In the genomic region with DNA sequence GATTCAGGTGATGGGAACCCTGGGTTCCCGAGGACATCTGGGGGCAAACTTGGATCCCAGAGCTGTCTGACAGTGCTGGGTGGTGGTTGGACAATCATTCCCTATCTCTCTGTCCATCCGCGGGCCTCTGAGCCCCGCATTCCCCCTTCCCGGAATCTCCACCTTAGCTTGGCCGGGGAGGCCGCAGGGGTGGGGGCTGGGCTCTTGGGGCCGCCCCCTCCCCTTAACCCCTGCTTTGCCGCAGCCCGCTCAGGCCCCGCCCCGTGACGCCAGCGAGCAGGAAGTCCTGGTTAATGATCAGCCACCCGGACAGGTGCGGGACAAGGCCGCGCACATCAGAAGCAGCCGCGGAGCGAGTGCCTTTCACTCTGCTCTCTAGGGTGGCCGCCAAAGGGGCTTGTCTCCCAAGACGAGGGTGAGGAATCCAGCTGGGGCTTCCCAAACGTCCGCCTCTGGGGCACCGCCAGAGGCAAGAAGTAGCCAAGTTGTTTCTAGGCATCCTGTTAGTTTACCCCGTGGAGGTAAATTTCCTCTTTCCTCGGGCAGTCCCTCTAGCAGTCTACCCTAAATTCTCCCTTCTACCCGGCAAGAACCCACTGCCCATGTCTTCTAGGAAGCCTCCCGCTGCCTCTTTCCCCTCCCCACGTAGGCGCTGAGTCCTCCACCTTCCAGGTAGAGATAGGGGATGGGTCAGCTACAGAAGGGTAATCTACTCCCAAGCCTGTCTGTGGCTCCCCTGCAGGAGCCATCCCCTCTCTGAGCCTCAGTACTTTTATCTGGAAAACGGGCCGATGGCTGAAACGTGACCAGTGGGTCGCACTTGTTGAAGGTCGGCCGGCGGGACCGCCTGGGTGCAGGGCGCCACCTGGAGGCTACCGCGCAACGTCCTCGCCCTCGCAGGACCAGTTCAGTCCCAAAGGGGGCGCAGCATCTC, we compare ENCODE assay signal across 1 cellular context.
TF ChIP-seq lines count a peak whose summit lies in the region.

No MANE protein-coding gene starts in this region.

TF ChIP-seq in K562, 482 proteins besides CTCF, POLR2A, EP300 and RAD21 (continued from another document and continues in another):
- TF ChIP-seq, protein P1, sequence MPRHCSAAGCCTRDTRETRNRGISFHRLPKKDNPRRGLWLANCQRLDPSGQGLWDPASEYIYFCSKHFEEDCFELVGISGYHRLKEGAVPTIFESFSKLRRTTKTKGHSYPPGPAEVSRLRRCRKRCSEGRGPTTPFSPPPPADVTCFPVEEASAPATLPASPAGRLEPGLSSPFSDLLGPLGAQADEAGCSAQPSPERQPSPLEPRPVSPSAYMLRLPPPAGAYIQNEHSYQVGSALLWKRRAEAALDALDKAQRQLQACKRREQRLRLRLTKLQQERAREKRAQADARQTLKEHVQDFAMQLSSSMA (CRISPR knock-in tag; IDR thresholded peaks at IDR 0.05) = no peak
- TF ChIP-seq, protein P2, sequence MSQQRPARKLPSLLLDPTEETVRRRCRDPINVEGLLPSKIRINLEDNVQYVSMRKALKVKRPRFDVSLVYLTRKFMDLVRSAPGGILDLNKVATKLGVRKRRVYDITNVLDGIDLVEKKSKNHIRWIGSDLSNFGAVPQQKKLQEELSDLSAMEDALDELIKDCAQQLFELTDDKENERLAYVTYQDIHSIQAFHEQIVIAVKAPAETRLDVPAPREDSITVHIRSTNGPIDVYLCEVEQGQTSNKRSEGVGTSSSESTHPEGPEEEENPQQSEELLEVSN (IDR thresholded peaks at IDR 0.05; ENCODE audit: borderline replicate concordance in 1 of 2, extremely low read depth in 1 of 2, insufficient read depth in 1 of 2, insufficient read length in 1 of 2, low read depth in 1 of 2, low read length in 1 of 2, poor library complexity in 1 of 2, severe bottlenecking in 1 of 2) = peak in 1 of 2 experiments; percentile 50
- TF ChIP-seq FOS (IDR thresholded peaks at IDR 0.05; ENCODE audit: extremely low read depth, insufficient read length) (no peak), NR2F6 (CRISPR knock-in tag; IDR thresholded peaks at IDR 0.05) (no peak), ARID2 (IDR thresholded peaks at IDR 0.05) (peak; percentile 91), SUPT5H (IDR thresholded peaks at IDR 0.05) (peak; percentile 55; the same call in 1 of the 2 replicates), POLR2G (IDR thresholded peaks at IDR 0.05; ENCODE audit: low read depth, low read length) (peak; percentile 79), NCOR1 (IDR thresholded peaks at IDR 0.05) (peak; percentile 57), MCM7 (IDR thresholded peaks at IDR 0.05) (no peak), TAF1 (IDR thresholded peaks at IDR 0.05; ENCODE audit: control insufficient read depth, extremely low read depth, insufficient read depth, low read length, severe bottlenecking) (peak; percentile 44), SP1 (CRISPR knock-in tag; IDR thresholded peaks at IDR 0.05) (peak; percentile 67; the same call in 1 of the 2 replicates), PML (IDR thresholded peaks at IDR 0.05; ENCODE audit: low read length) (peak; percentile 47; the same call in 1 of the 2 replicates), ZNF239 (CRISPR knock-in tag; IDR thresholded peaks at IDR 0.05) (no peak), ZNF586 (CRISPR knock-in tag; conservative IDR thresholded peaks at IDR 0.05) (no peak), TAL1 (IDR thresholded peaks at IDR 0.05) (0 out of 2 replicates have a peak, but pooled peaks have one; percentile 13), RCOR1 (IDR thresholded peaks at IDR 0.05; ENCODE audit: borderline replicate concordance in 1 of 2, low read depth in 2 of 2, low read length in 2 of 2) (peak; percentile 49 to 94; a peak in 3 of 4 replicates), ZNF316 (IDR thresholded peaks at IDR 0.05) (no peak), SLC30A9 (CRISPR knock-in tag; IDR thresholded peaks at IDR 0.05) (no peak), ZNF3 (CRISPR knock-in tag; IDR thresholded peaks at IDR 0.05) (no peak), MCM2 (IDR thresholded peaks at IDR 0.05; ENCODE audit: low read depth) (no peak), CBX2 (IDR thresholded peaks at IDR 0.05; ENCODE audit: insufficient read depth, low read length, poor library complexity, severe bottlenecking) (no peak), ZC3H8 (IDR thresholded peaks at IDR 0.05) (no peak), BCOR (IDR thresholded peaks at IDR 0.05) (peak; percentile 99), ARID1B (IDR thresholded peaks at IDR 0.05) (peak; percentile 43; the same call in 1 of the 2 replicates), CEBPG (CRISPR knock-in tag; IDR thresholded peaks at IDR 0.05) (0 out of 2 replicates have a peak, but pooled peaks have one; percentile 6), CEBPG (tag; conservative IDR thresholded peaks at IDR 0.05 in 1 of 2, IDR thresholded peaks at IDR 0.05 in 1 of 2) (no peak), FUS (optimal IDR thresholded peaks at IDR 0.05; ENCODE audit: low read depth, low read length) (no peak), ZNF830 (CRISPR knock-in tag; IDR thresholded peaks at IDR 0.05) (no peak), JUNB (CRISPR knock-in tag; conservative IDR thresholded peaks at IDR 0.05) (no peak), RBM22 (IDR thresholded peaks at IDR 0.05; ENCODE audit: low read depth, low read length, poor library complexity, severe bottlenecking) (no peak)
- TF ChIP-seq, protein P3, sequence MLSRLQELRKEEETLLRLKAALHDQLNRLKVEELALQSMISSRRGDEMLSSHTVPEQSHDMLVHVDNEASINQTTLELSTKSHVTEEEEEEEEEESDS (CRISPR knock-in tag; IDR thresholded peaks at IDR 0.05) = no peak
- TF ChIP-seq, protein P4, sequence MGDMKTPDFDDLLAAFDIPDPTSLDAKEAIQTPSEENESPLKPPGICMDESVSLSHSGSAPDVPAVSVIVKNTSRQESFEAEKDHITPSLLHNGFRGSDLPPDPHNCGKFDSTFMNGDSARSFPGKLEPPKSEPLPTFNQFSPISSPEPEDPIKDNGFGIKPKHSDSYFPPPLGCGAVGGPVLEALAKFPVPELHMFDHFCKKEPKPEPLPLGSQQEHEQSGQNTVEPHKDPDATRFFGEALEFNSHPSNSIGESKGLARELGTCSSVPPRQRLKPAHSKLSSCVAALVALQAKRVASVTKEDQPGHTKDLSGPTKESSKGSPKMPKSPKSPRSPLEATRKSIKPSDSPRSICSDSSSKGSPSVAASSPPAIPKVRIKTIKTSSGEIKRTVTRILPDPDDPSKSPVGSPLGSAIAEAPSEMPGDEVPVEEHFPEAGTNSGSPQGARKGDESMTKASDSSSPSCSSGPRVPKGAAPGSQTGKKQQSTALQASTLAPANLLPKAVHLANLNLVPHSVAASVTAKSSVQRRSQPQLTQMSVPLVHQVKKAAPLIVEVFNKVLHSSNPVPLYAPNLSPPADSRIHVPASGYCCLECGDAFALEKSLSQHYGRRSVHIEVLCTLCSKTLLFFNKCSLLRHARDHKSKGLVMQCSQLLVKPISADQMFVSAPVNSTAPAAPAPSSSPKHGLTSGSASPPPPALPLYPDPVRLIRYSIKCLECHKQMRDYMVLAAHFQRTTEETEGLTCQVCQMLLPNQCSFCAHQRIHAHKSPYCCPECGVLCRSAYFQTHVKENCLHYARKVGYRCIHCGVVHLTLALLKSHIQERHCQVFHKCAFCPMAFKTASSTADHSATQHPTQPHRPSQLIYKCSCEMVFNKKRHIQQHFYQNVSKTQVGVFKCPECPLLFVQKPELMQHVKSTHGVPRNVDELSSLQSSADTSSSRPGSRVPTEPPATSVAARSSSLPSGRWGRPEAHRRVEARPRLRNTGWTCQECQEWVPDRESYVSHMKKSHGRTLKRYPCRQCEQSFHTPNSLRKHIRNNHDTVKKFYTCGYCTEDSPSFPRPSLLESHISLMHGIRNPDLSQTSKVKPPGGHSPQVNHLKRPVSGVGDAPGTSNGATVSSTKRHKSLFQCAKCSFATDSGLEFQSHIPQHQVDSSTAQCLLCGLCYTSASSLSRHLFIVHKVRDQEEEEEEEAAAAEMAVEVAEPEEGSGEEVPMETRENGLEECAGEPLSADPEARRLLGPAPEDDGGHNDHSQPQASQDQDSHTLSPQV (IDR thresholded peaks at IDR 0.05) = peak; percentile 77; the same call in 1 of the 2 replicates
- TF ChIP-seq, protein P5, sequence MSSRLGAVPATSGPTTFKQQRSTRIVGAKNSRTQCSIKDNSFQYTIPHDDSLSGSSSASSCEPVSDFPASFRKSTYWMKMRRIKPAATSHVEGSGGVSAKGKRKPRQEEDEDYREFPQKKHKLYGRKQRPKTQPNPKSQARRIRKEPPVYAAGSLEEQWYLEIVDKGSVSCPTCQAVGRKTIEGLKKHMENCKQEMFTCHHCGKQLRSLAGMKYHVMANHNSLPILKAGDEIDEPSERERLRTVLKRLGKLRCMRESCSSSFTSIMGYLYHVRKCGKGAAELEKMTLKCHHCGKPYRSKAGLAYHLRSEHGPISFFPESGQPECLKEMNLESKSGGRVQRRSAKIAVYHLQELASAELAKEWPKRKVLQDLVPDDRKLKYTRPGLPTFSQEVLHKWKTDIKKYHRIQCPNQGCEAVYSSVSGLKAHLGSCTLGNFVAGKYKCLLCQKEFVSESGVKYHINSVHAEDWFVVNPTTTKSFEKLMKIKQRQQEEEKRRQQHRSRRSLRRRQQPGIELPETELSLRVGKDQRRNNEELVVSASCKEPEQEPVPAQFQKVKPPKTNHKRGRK (tag; IDR thresholded peaks at IDR 0.05) = no peak
- TF ChIP-seq, protein P6, sequence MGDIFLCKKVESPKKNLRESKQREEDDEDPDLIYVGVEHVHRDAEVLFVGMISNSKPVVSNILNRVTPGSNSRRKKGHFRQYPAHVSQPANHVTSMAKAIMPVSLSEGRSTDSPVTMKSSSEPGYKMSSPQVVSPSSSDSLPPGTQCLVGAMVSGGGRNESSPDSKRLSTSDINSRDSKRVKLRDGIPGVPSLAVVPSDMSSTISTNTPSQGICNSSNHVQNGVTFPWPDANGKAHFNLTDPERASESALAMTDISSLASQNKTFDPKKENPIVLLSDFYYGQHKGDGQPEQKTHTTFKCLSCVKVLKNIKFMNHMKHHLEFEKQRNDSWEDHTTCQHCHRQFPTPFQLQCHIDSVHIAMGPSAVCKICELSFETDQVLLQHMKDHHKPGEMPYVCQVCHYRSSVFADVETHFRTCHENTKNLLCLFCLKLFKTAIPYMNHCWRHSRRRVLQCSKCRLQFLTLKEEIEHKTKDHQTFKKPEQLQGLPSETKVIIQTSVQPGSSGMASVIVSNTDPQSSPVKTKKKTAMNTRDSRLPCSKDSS (IDR thresholded peaks at IDR 0.05; ENCODE audit: low read depth, partially characterized antibody) = no peak
- TF ChIP-seq, protein P7, sequence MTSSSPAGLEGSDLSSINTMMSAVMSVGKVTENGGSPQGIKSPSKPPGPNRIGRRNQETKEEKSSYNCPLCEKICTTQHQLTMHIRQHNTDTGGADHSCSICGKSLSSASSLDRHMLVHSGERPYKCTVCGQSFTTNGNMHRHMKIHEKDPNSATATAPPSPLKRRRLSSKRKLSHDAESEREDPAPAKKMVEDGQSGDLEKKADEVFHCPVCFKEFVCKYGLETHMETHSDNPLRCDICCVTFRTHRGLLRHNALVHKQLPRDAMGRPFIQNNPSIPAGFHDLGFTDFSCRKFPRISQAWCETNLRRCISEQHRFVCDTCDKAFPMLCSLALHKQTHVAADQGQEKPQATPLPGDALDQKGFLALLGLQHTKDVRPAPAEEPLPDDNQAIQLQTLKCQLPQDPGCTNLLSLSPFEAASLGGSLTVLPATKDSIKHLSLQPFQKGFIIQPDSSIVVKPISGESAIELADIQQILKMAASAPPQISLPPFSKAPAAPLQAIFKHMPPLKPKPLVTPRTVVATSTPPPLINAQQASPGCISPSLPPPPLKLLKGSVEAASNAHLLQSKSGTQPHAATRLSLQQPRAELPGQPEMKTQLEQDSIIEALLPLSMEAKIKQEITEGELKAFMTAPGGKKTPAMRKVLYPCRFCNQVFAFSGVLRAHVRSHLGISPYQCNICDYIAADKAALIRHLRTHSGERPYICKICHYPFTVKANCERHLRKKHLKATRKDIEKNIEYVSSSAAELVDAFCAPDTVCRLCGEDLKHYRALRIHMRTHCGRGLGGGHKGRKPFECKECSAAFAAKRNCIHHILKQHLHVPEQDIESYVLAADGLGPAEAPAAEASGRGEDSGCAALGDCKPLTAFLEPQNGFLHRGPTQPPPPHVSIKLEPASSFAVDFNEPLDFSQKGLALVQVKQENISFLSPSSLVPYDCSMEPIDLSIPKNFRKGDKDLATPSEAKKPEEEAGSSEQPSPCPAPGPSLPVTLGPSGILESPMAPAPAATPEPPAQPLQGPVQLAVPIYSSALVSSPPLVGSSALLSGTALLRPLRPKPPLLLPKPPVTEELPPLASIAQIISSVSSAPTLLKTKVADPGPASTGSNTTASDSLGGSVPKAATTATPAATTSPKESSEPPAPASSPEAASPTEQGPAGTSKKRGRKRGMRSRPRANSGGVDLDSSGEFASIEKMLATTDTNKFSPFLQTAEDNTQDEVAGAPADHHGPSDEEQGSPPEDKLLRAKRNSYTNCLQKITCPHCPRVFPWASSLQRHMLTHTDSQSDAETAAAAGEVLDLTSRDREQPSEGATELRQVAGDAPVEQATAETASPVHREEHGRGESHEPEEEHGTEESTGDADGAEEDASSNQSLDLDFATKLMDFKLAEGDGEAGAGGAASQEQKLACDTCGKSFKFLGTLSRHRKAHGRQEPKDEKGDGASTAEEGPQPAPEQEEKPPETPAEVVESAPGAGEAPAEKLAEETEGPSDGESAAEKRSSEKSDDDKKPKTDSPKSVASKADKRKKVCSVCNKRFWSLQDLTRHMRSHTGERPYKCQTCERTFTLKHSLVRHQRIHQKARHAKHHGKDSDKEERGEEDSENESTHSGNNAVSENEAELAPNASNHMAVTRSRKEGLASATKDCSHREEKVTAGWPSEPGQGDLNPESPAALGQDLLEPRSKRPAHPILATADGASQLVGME (CRISPR knock-in tag; IDR thresholded peaks at IDR 0.05) = no peak
- TF ChIP-seq, protein P8, sequence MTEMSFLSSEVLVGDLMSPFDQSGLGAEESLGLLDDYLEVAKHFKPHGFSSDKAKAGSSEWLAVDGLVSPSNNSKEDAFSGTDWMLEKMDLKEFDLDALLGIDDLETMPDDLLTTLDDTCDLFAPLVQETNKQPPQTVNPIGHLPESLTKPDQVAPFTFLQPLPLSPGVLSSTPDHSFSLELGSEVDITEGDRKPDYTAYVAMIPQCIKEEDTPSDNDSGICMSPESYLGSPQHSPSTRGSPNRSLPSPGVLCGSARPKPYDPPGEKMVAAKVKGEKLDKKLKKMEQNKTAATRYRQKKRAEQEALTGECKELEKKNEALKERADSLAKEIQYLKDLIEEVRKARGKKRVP (CRISPR knock-in tag; IDR thresholded peaks at IDR 0.05) = no peak
- TF ChIP-seq, protein P9, sequence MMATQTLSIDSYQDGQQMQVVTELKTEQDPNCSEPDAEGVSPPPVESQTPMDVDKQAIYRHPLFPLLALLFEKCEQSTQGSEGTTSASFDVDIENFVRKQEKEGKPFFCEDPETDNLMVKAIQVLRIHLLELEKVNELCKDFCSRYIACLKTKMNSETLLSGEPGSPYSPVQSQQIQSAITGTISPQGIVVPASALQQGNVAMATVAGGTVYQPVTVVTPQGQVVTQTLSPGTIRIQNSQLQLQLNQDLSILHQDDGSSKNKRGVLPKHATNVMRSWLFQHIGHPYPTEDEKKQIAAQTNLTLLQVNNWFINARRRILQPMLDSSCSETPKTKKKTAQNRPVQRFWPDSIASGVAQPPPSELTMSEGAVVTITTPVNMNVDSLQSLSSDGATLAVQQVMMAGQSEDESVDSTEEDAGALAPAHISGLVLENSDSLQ (IDR thresholded peaks at IDR 0.05) = no peak
- TF ChIP-seq, protein P10, sequence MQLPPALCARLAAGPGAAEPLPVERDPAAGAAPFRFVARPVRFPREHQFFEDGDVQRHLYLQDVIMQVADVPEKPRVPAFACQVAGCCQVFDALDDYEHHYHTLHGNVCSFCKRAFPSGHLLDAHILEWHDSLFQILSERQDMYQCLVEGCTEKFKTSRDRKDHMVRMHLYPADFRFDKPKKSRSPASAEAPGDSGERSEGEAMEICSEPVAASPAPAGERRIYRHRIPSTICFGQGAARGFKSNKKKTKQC (CRISPR knock-in tag; IDR thresholded peaks at IDR 0.05) = peak; percentile 77
